In genomic region chr1:146443871-146444222, GRCh38 we compare ENCODE assay signal across 8 cellular contexts.
DNase-seq lines count a peak whose midpoint lies in the region; TF ChIP-seq lines count a peak whose summit lies in the region.
"Not testable (repeated sequence)": the region's sequence is repeated elsewhere in the genome, so short reads cannot be mapped to it uniquely, and the experiment has no call there.

No MANE protein-coding gene starts in this region.

- TF ChIP-seq EP300 in esophagus muscularis mucosa (IDR thresholded peaks at IDR 0.05); stomach (IDR thresholded peaks at IDR 0.05): not testable (repeated sequence)

- intact Hi-C loops in adrenal gland (cut with DNase I); esophagus muscularis mucosa (cut with DNase I); stomach (cut with DNase I; ENCODE audit: low total_unique reads): not testable (repeated sequence)

- not testable (repeated sequence) for TF ChIP-seq POLR2A in adrenal gland (IDR thresholded peaks at IDR 0.05); esophagus muscularis mucosa (IDR thresholded peaks at IDR 0.05; ENCODE audit: low read depth); stomach (IDR thresholded peaks at IDR 0.05)

- not testable (repeated sequence) for H3K36me3 ChIP-seq in MG63; adrenal gland (replicated peaks in 1 of 2); esophagus muscularis mucosa; kidney epithelial cell (ENCODE audit: control insufficient read depth, insufficient read depth, low read length); rectal smooth muscle tissue (ENCODE audit: control insufficient read depth, insufficient read depth, low read length); stomach

- not testable (repeated sequence) for H3K27me3 ChIP-seq in MG63; adrenal gland; esophagus muscularis mucosa; kidney epithelial cell (ENCODE audit: control insufficient read depth, insufficient read depth, low read length); rectal smooth muscle tissue (ENCODE audit: control insufficient read depth, insufficient read depth, low read length); stomach

- H3K27ac ChIP-seq in adrenal gland; esophagus muscularis mucosa (replicated peaks in 1 of 4); rectal smooth muscle tissue (ENCODE audit: low read depth, low read length); stomach: not testable (repeated sequence)

- not testable (repeated sequence) for H3K4me3 ChIP-seq in MG63
- H3K4me3 ChIP-seq in adrenal gland = peak overlapping the region in 1 of 4 donors; percentile 48
- H3K4me3 ChIP-seq in esophagus muscularis mucosa = peak overlapping the region; percentile 41 to 59 (median 48)
- peak overlapping the region; percentile 40 for H3K4me3 ChIP-seq in kidney epithelial cell (ENCODE audit: low read depth, low read length)
- H3K4me3 ChIP-seq in rectal smooth muscle tissue (ENCODE audit: low read length) = peak overlapping the region; percentile 60
- peak overlapping the region; percentile 32 to 37 (median 34) for H3K4me3 ChIP-seq in stomach

- H3K9ac ChIP-seq in rectal smooth muscle tissue (ENCODE audit: low read length) = not testable (repeated sequence)

- 0 to 3% (median 0%) methylated on average over 8 to 18 of the region's 23 CpGs for WGBS in adrenal gland, 4 donors
- WGBS in esophagus muscularis mucosa = 0% methylated on average over 8 of the region's 23 CpGs
- WGBS in stomach, 5 donors = 0 to 4% (median 1%) methylated on average over 8 to 18 of the region's 23 CpGs

- TF ChIP-seq CTCF in adrenal gland (IDR thresholded peaks at IDR 0.05) (peak in 1 of 6 experiments; percentile 8), esophagus muscularis mucosa (IDR thresholded peaks at IDR 0.05) (peak in 1 of 3 experiments; percentile 14)
- not testable (repeated sequence) for TF ChIP-seq CTCF in kidney epithelial cell (IDR thresholded peaks at IDR 0.05; ENCODE audit: insufficient read depth, low read length, poor library complexity, severe bottlenecking); stomach (IDR thresholded peaks at IDR 0.05)

- peak; percentile 14 for DNase-seq in CD1c-positive myeloid dendritic cell (ENCODE audit: extremely low spot score)
- DNase-seq in MG63 = peak; percentile 37
- peak; percentile 38 for DNase-seq in activated CD4-positive, alpha-beta T cell treated with anti-CD3 and anti-CD28 coated beads for 48 hours
- DNase-seq in adrenal gland = peak in 6 of 7 donors; percentile 13 to 58 (median 22)
- peak; percentile 50 for DNase-seq in esophagus muscularis mucosa (ENCODE audit: extremely low spot score)
- DNase-seq in kidney epithelial cell (ENCODE audit: low read depth) = not testable (repeated sequence)
- peak; percentile 25 for DNase-seq in stomach

- not testable (repeated sequence) for H3K9me3 ChIP-seq in MG63; adrenal gland (replicated peaks in 1 of 3); esophagus muscularis mucosa; stomach

- H3K4me1 ChIP-seq in adrenal gland (replicated peaks in 1 of 2); esophagus muscularis mucosa; rectal smooth muscle tissue (ENCODE audit: control insufficient read depth, insufficient read depth, low read length); stomach: not testable (repeated sequence)
